In the genomic region with DNA sequence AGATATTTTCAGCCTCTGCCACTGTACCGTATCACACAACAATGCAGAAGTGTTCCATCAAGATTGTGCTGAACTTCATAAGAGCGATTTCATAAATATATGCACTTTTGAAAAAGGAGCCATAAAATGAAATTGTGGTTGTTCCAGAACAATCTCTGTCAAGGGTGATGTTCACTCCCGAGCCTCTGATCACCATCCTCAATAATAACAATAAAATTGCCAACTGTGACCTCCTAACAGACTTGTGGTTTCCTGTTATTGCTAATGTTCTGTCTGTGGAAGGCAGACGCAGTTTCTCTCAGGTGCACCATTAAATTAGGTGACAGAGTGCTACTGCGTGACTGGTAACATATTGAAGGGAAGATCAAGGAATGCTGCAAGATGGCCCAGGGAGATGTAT, we compare ENCODE assay signal across 16 cellular contexts.
DNase-seq lines count a peak whose midpoint lies in the region; ATAC-seq and TF ChIP-seq lines count a peak whose summit lies in the region.
"Had no signal": no experiment of that assay in that cellular context is flagged by ENCODE, and none has a peak within 500 bp of the region (broad histone marks: within the 10 kb centered on the region; RNA-seq: fewer than 3 reads in every experiment).

No MANE protein-coding gene starts in this region.

- no peaks in the 10 kb centered on the region for H3K36me3 Mint-ChIP-seq in activated CD4-positive, alpha-beta T cell treated with anti-CD3 and anti-CD28 coated beads, Interleukin-2, amount 10 ng/mL, durations not matched to agents 24 days and 14 days (ENCODE audit: low read depth)
- H3K36me3 Mint-ChIP-seq in CD4-positive, alpha-beta memory T cell, result peaks cover 3 to 4% of the 10 kb centered on the region in 2 donors
- H3K36me3 Mint-ChIP-seq in stimulated activated effector memory CD8-positive, alpha-beta T cell treated with anti-CD3 and anti-CD28 coated beads, Interleukin-12 subunit alpha, Interleukin-12 subunit beta, amount 100 ng/mL, for 72 hours, result no peaks in the 10 kb centered on the region

- no peak for TF ChIP-seq EP300 in esophagus muscularis mucosa (IDR thresholded peaks at IDR 0.05)

- 69% methylated on average over 5 of the region's 5 CpGs for WGBS in esophagus muscularis mucosa

- peak overlapping the region; percentile 43 for H3K27ac ChIP-seq in CD4-positive, alpha-beta memory T cell (ENCODE audit: low read depth, low read length)
- peak overlapping the region; percentile 65 for H3K27ac ChIP-seq in effector memory CD4-positive, alpha-beta T cell (ENCODE audit: insufficient read depth, low read length, poor library complexity, severe bottlenecking)
- H3K27ac ChIP-seq in esophagus muscularis mucosa (replicated peaks in 1 of 4), result no peak overlapping the region
- H3K27ac ChIP-seq: psoas muscle had no signal

- peaks cover 54% of the 10 kb centered on the region for H3K4me1 ChIP-seq in CD4-positive, alpha-beta memory T cell (ENCODE audit: insufficient read depth, low read length)
- H3K4me1 ChIP-seq in effector memory CD4-positive, alpha-beta T cell (ENCODE audit: control insufficient read depth, insufficient read depth, low read length, poor library complexity, severe bottlenecking), result peaks cover 12% of the 10 kb centered on the region
- no peaks in the 10 kb centered on the region for H3K4me1 ChIP-seq in esophagus muscularis mucosa
- H3K4me1 ChIP-seq: psoas muscle had no signal

- CTCF ChIA-PET in CD4-positive, alpha-beta memory T cell (lab: Charles Lee; ENCODE audit: partially characterized antibody), result interaction anchor here (1.6 to 5.7 kb wide), 5 partner anchors 11 to 109 kb away, joined by 5 to 25 read pairs (median 10); no protein-coding TSS in a partner anchor

- ATAC-seq in stimulated activated effector memory CD8-positive, alpha-beta T cell treated with anti-CD3 and anti-CD28 coated beads, Interleukin-12 subunit alpha, Interleukin-12 subunit beta, amount 100 ng/mL, for 72 hours, result no peak
- ATAC-seq: left cardiac atrium, psoas muscle, WTC11 had no signal

- peak overlapping the region; percentile 3 for H3K4me3 Mint-ChIP-seq in activated CD4-positive, alpha-beta T cell treated with anti-CD3 and anti-CD28 coated beads, Interleukin-2, amount 10 ng/mL, durations not matched to agents 24 days and 14 days
- peak overlapping the region in 6 of 8 donors; percentile 22 to 75 (median 52) for H3K4me3 Mint-ChIP-seq in CD4-positive, alpha-beta memory T cell
- H3K4me3 Mint-ChIP-seq in stimulated activated effector memory CD8-positive, alpha-beta T cell treated with anti-CD3 and anti-CD28 coated beads, Interleukin-12 subunit alpha, Interleukin-12 subunit beta, amount 100 ng/mL, for 72 hours, result no peak overlapping the region
- H3K4me3 Mint-ChIP-seq: WTC11 had no signal

- no peaks in the 10 kb centered on the region for H3K9me3 ChIP-seq in CD4-positive, alpha-beta memory T cell (ENCODE audit: control insufficient read depth in 1 of 2, low read length in 2 of 2)
- H3K9me3 ChIP-seq in effector memory CD4-positive, alpha-beta T cell (ENCODE audit: control insufficient read depth, low read length), result peaks cover 3% of the 10 kb centered on the region
- peaks cover 0 to 9% (median 0%) of the 10 kb centered on the region in 4 donors for H3K9me3 ChIP-seq in esophagus muscularis mucosa

- no peak for TF ChIP-seq POLR2A in esophagus muscularis mucosa (IDR thresholded peaks at IDR 0.05; ENCODE audit: low read depth)

- intact Hi-C loops in activated CD4-positive, alpha-beta T cell treated with anti-CD3 and anti-CD28 coated beads, Interleukin-2, amount 10 ng/mL, durations not matched to agents 24 days and 14 days (cut with micrococcal nuclease), result no loop called here
- intact Hi-C loops in CD4-positive, alpha-beta memory T cell (cut with micrococcal nuclease), result loop anchor here (1.0 kb wide), 3 partner anchors 9 to 13 kb away; no protein-coding TSS in a partner anchor
- intact Hi-C loops in esophagus muscularis mucosa (cut with DNase I), result no loop called here

- H3K4me1 Mint-ChIP-seq in activated CD4-positive, alpha-beta T cell treated with anti-CD3 and anti-CD28 coated beads, Interleukin-2, amount 10 ng/mL, durations not matched to agents 24 days and 14 days, result peaks cover 4% of the 10 kb centered on the region
- H3K4me1 Mint-ChIP-seq in CD4-positive, alpha-beta memory T cell, result peaks cover 20 to 48% (median 31%) of the 10 kb centered on the region in 4 donors
- H3K4me1 Mint-ChIP-seq in stimulated activated effector memory CD8-positive, alpha-beta T cell treated with anti-CD3 and anti-CD28 coated beads, Interleukin-12 subunit alpha, Interleukin-12 subunit beta, amount 100 ng/mL, for 72 hours, result peaks cover 6% of the 10 kb centered on the region
- H3K4me1 Mint-ChIP-seq: WTC11 had no signal

- POLR2A ChIA-PET in CD4-positive, alpha-beta memory T cell (lab: Charles Lee; ENCODE audit: partially characterized antibody), result interaction anchor here (0.9 to 5.7 kb wide), 8 partner anchors 9 to 74 kb away, joined by 3 to 45 read pairs (median 11); no protein-coding TSS in a partner anchor

- H3K27me3 Mint-ChIP-seq in activated CD4-positive, alpha-beta T cell treated with anti-CD3 and anti-CD28 coated beads, Interleukin-2, amount 10 ng/mL, durations not matched to agents 24 days and 14 days, result no peaks in the 10 kb centered on the region
- H3K27me3 Mint-ChIP-seq in CD4-positive, alpha-beta memory T cell, result no peaks in the 10 kb centered on the region

- TF ChIP-seq CTCF in esophagus muscularis mucosa (IDR thresholded peaks at IDR 0.05), result no peak

- H3K36me3 ChIP-seq in CD4-positive, alpha-beta memory T cell (ENCODE audit: insufficient read depth, low read length), result no peaks in the 10 kb centered on the region
- no peaks in the 10 kb centered on the region for H3K36me3 ChIP-seq in effector memory CD4-positive, alpha-beta T cell (ENCODE audit: control insufficient read depth, insufficient read depth, low read length)
- H3K36me3 ChIP-seq in esophagus muscularis mucosa, result no peaks in the 10 kb centered on the region

- H3K4me3 ChIP-seq in CD4-positive, alpha-beta memory T cell (ENCODE audit: low read length in 2 of 2), result no peak overlapping the region
- H3K4me3 ChIP-seq in effector memory CD4-positive, alpha-beta T cell (ENCODE audit: insufficient read depth, low read depth, low read length, poor library complexity, severe bottlenecking), result no peak overlapping the region
- H3K4me3 ChIP-seq in esophagus muscularis mucosa, result no peak overlapping the region
- H3K4me3 ChIP-seq: psoas muscle had no signal

- H3K27ac Mint-ChIP-seq in activated CD4-positive, alpha-beta T cell treated with anti-CD3 and anti-CD28 coated beads, Interleukin-2, amount 10 ng/mL, durations not matched to agents 24 days and 14 days, result no peak overlapping the region
- peak overlapping the region; percentile 78 to 98 (median 94) for H3K27ac Mint-ChIP-seq in CD4-positive, alpha-beta memory T cell
- H3K27ac Mint-ChIP-seq in stimulated activated effector memory CD8-positive, alpha-beta T cell treated with anti-CD3 and anti-CD28 coated beads, Interleukin-12 subunit alpha, Interleukin-12 subunit beta, amount 100 ng/mL, for 72 hours, result no peak overlapping the region
- H3K27ac Mint-ChIP-seq: WTC11 had no signal

- peaks cover 8% of the 10 kb centered on the region for H3K9me3 Mint-ChIP-seq in activated CD4-positive, alpha-beta T cell treated with anti-CD3 and anti-CD28 coated beads, Interleukin-2, amount 10 ng/mL, durations not matched to agents 24 days and 14 days
- H3K9me3 Mint-ChIP-seq in CD4-positive, alpha-beta memory T cell, result peaks cover 0 to 22% (median 16%) of the 10 kb centered on the region in 8 donors
- peaks cover 6% of the 10 kb centered on the region for H3K9me3 Mint-ChIP-seq in stimulated activated effector memory CD8-positive, alpha-beta T cell treated with anti-CD3 and anti-CD28 coated beads, Interleukin-12 subunit alpha, Interleukin-12 subunit beta, amount 100 ng/mL, for 72 hours

- H3K27me3 ChIP-seq in CD4-positive, alpha-beta memory T cell (ENCODE audit: insufficient read depth, low read length), result no peaks in the 10 kb centered on the region
- H3K27me3 ChIP-seq in effector memory CD4-positive, alpha-beta T cell (replicated peaks; ENCODE audit: control insufficient read depth, insufficient read depth, low read length, poor library complexity, severe bottlenecking), result no peaks in the 10 kb centered on the region
- no peaks in the 10 kb centered on the region for H3K27me3 ChIP-seq in esophagus muscularis mucosa

- DNase-seq in activated CD4-positive, alpha-beta T cell treated with anti-CD3 and anti-CD28 coated beads, Interleukin-2, amount 10 ng/mL, durations not matched to agents 24 days and 14 days, result no peak
- no peak for DNase-seq in activated CD4-positive, alpha-beta T cell treated with anti-CD3 and anti-CD28 coated beads, Interleukin-2, amount 50 U/mL, for 48 hours
- DNase-seq in CD4-positive, alpha-beta memory T cell, result peak; percentile 57 to 74 (median 67)
- DNase-seq in T-helper 1 cell (peak in 3 of 5 donors; percentile 2 to 32 (median 13)), esophagus muscularis mucosa (ENCODE audit: extremely low spot score) (no peak), amygdala (lab: John Stamatoyannopoulos, UW) (no peak)
- DNase-seq in effector memory CD4-positive, alpha-beta T cell, result peak in 1 of 3 donors; percentile 24
- no peak for DNase-seq in stimulated activated effector memory CD8-positive, alpha-beta T cell treated with anti-CD3 and anti-CD28 coated beads, Interleukin-12 subunit alpha, Interleukin-12 subunit beta, amount 100 ng/mL, for 72 hours (ENCODE audit: low spot score in 2 of 2)
- DNase-seq: DMS53, H7, left cardiac atrium, NCI-H1417 treated with DMSO at 0.1 percent for 48 hours, psoas muscle, SHP77, substantia nigra had no signal

Comparison
In these comparisons a context has a peak if more than half of its experiments do, and no peak if none do; other contexts are left out.
1. DNase-seq: peak in CD4-positive, alpha-beta memory T cell (5 of 5) and T-helper 1 cell (3 of 5); none in activated CD4-positive, alpha-beta T cell treated with anti-CD3 and anti-CD28 coated beads, Interleukin-2, amount 10 ng/mL, durations not matched to agents 24 days and 14 days (single experiment), activated CD4-positive, alpha-beta T cell treated with anti-CD3 and anti-CD28 coated beads, Interleukin-2, amount 50 U/mL, for 48 hours (0 of 2), esophagus muscularis mucosa (single experiment), amygdala (0 of 56) and stimulated activated effector memory CD8-positive, alpha-beta T cell treated with anti-CD3 and anti-CD28 coated beads, Interleukin-12 subunit alpha, Interleukin-12 subunit beta, amount 100 ng/mL, for 72 hours (0 of 2).
2. H3K27ac Mint-ChIP-seq: peak in CD4-positive, alpha-beta memory T cell (7 of 7); none in activated CD4-positive, alpha-beta T cell treated with anti-CD3 and anti-CD28 coated beads, Interleukin-2, amount 10 ng/mL, durations not matched to agents 24 days and 14 days (single experiment) and stimulated activated effector memory CD8-positive, alpha-beta T cell treated with anti-CD3 and anti-CD28 coated beads, Interleukin-12 subunit alpha, Interleukin-12 subunit beta, amount 100 ng/mL, for 72 hours (single experiment).
3. H3K27ac ChIP-seq: peak in CD4-positive, alpha-beta memory T cell (single experiment) and effector memory CD4-positive, alpha-beta T cell (single experiment); none in esophagus muscularis mucosa (0 of 4).